In genomic region chr1:163248064-163248463, GRCh38 we compare ENCODE assay signal across 1 cellular context.
TF ChIP-seq lines count a peak whose summit lies in the region.

No MANE protein-coding gene starts in this region.

TF ChIP-seq in SK-N-SH, 30 proteins besides CTCF, POLR2A, EP300 and RAD21 (continued from another document):
- TF ChIP-seq TCF12 (IDR thresholded peaks at IDR 0.05) (peak; percentile 62), FOXM1 (IDR thresholded peaks at IDR 0.05; ENCODE audit: low read depth) (no peak), USF1 (IDR thresholded peaks at IDR 0.05; ENCODE audit: borderline replicate concordance, low read depth) (no peak), FOSL2 (IDR thresholded peaks at IDR 0.05; ENCODE audit: borderline replicate concordance, low read depth) (no peak), PBX3 (IDR thresholded peaks at IDR 0.05) (0 out of 2 replicates have a peak, but pooled peaks have one; percentile 10)
